1 cellular context compared by ENCODE assay signal in the genomic region with DNA sequence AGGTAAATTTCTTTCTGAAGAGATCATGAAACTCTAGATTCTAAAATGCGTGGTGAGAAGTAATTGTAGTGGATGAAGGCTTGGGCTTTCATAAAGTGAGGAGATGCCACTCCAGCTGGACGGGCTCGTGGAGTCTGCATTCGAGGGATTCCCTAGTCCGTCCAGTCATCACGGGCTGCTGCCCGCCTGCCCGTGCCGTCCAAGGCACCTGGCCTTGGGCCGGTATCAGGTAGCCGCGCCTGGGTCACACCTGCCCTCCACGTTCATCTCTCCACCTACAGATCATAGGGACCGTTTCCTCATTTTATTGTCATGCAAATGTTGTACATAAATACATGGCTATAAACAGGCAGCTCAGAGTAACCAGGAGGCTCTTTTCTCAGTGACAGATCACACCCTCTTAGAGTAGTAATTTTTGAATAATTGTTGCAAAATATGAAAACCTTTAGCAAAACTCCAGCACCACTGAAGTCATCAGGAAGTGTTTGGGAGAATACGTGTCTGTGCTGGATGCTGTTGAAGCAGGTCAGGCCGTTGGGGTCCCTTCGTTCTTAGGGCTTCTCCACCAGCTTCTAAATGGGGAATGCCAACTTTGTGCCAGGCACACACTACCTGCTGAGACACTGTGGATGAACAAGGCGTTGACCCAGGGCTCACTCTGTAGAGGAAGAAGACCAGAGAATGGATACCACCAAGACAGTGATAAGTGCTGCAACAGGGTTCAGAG.
TF ChIP-seq lines count a peak whose summit lies in the region.

No MANE protein-coding gene starts in this region.

TF ChIP-seq in GM12878, 131 proteins besides CTCF, POLR2A, EP300 and RAD21 (continued from another document and continues in another):
- TF ChIP-seq, protein P1, sequence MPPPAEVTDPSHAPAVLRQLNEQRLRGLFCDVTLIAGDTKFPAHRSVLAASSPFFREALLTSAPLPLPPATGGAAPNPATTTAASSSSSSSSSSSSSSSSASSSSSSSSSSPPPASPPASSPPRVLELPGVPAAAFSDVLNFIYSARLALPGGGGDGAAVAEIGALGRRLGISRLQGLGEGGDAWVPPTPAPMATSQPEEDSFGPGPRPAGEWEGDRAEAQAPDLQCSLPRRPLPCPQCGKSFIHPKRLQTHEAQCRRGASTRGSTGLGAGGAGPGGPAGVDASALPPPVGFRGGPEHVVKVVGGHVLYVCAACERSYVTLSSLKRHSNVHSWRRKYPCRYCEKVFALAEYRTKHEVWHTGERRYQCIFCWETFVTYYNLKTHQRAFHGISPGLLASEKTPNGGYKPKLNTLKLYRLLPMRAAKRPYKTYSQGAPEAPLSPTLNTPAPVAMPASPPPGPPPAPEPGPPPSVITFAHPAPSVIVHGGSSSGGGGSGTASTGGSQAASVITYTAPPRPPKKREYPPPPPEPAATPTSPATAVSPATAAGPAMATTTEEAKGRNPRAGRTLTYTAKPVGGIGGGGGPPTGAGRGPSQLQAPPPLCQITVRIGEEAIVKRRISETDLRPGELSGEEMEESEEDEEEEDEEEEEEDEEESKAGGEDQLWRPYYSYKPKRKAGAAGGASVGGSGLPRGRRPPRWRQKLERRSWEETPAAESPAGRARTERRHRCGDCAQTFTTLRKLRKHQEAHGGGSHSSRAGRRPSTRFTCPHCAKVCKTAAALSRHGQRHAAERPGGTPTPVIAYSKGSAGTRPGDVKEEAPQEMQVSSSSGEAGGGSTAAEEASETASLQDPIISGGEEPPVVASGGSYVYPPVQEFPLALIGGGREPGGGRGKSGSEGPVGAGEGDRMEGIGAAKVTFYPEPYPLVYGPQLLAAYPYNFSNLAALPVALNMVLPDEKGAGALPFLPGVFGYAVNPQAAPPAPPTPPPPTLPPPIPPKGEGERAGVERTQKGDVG (CRISPR knock-in tag; IDR thresholded peaks at IDR 0.05), result no peak
- TF ChIP-seq, protein P2, sequence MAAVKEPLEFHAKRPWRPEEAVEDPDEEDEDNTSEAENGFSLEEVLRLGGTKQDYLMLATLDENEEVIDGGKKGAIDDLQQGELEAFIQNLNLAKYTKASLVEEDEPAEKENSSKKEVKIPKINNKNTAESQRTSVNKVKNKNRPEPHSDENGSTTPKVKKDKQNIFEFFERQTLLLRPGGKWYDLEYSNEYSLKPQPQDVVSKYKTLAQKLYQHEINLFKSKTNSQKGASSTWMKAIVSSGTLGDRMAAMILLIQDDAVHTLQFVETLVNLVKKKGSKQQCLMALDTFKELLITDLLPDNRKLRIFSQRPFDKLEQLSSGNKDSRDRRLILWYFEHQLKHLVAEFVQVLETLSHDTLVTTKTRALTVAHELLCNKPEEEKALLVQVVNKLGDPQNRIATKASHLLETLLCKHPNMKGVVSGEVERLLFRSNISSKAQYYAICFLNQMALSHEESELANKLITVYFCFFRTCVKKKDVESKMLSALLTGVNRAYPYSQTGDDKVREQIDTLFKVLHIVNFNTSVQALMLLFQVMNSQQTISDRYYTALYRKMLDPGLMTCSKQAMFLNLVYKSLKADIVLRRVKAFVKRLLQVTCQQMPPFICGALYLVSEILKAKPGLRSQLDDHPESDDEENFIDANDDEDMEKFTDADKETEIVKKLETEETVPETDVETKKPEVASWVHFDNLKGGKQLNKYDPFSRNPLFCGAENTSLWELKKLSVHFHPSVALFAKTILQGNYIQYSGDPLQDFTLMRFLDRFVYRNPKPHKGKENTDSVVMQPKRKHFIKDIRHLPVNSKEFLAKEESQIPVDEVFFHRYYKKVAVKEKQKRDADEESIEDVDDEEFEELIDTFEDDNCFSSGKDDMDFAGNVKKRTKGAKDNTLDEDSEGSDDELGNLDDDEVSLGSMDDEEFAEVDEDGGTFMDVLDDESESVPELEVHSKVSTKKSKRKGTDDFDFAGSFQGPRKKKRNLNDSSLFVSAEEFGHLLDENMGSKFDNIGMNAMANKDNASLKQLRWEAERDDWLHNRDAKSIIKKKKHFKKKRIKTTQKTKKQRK (IDR thresholded peaks at IDR 0.05; ENCODE audit: low read depth, low read length), result no peak
- TF ChIP-seq, protein P3, sequence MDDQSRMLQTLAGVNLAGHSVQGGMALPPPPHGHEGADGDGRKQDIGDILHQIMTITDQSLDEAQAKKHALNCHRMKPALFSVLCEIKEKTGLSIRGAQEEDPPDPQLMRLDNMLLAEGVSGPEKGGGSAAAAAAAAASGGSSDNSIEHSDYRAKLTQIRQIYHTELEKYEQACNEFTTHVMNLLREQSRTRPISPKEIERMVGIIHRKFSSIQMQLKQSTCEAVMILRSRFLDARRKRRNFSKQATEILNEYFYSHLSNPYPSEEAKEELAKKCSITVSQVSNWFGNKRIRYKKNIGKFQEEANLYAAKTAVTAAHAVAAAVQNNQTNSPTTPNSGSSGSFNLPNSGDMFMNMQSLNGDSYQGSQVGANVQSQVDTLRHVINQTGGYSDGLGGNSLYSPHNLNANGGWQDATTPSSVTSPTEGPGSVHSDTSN (IDR thresholded peaks at IDR 0.05; ENCODE audit: insufficient replicate concordance, low read depth, low read length), result no peak
- TF ChIP-seq, protein P4, sequence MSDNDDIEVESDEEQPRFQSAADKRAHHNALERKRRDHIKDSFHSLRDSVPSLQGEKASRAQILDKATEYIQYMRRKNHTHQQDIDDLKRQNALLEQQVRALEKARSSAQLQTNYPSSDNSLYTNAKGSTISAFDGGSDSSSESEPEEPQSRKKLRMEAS (IDR thresholded peaks at IDR 0.05; ENCODE audit: low read depth, low read length), result no peak
- TF ChIP-seq FOXM1 (IDR thresholded peaks at IDR 0.05; ENCODE audit: low read depth, low read length), result no peak
- no peak for TF ChIP-seq ASH2L (IDR thresholded peaks at IDR 0.05; ENCODE audit: borderline replicate concordance, low read depth)
- TF ChIP-seq, protein P5, sequence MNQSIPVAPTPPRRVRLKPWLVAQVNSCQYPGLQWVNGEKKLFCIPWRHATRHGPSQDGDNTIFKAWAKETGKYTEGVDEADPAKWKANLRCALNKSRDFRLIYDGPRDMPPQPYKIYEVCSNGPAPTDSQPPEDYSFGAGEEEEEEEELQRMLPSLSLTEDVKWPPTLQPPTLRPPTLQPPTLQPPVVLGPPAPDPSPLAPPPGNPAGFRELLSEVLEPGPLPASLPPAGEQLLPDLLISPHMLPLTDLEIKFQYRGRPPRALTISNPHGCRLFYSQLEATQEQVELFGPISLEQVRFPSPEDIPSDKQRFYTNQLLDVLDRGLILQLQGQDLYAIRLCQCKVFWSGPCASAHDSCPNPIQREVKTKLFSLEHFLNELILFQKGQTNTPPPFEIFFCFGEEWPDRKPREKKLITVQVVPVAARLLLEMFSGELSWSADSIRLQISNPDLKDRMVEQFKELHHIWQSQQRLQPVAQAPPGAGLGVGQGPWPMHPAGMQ (IDR thresholded peaks at IDR 0.05; ENCODE audit: borderline replicate concordance), result no peak
- TF ChIP-seq NR2C2 (IDR thresholded peaks at IDR 0.05; ENCODE audit: borderline replicate concordance, control insufficient read depth, insufficient read length, low read depth), result no peak
- TF ChIP-seq ZNF384 (IDR thresholded peaks at IDR 0.05; ENCODE audit: borderline replicate concordance, low read depth, low read length), result no peak
- TF ChIP-seq IKZF2 (IDR thresholded peaks at IDR 0.05), result peak; percentile 13 to 41; a peak in 1 of 4 replicates
- TF ChIP-seq SUPT20H (IDR thresholded peaks at IDR 0.05; ENCODE audit: borderline replicate concordance, control insufficient read depth, low read depth, low read length), result no peak
- no peak for TF ChIP-seq SIX5 (IDR thresholded peaks at IDR 0.05; ENCODE audit: low read depth, low read length, severe bottlenecking)
- no peak for TF ChIP-seq KDM1A (IDR thresholded peaks at IDR 0.05; ENCODE audit: borderline replicate concordance)
- TF ChIP-seq POLR2AphosphoS5 (IDR thresholded peaks at IDR 0.05; ENCODE audit: low read length), result peak; percentile 86
- no peak for TF ChIP-seq FOS (IDR thresholded peaks at IDR 0.05; ENCODE audit: borderline replicate concordance, extremely low read depth, insufficient read length)
- TF ChIP-seq, protein P6, sequence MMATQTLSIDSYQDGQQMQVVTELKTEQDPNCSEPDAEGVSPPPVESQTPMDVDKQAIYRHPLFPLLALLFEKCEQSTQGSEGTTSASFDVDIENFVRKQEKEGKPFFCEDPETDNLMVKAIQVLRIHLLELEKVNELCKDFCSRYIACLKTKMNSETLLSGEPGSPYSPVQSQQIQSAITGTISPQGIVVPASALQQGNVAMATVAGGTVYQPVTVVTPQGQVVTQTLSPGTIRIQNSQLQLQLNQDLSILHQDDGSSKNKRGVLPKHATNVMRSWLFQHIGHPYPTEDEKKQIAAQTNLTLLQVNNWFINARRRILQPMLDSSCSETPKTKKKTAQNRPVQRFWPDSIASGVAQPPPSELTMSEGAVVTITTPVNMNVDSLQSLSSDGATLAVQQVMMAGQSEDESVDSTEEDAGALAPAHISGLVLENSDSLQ (IDR thresholded peaks at IDR 0.05), result peak; percentile 14; the same call in 1 of the 2 replicates
- no peak for TF ChIP-seq BRCA1 (IDR thresholded peaks at IDR 0.05; ENCODE audit: low read depth, low read length)
- peak; percentile 41; the same call in 1 of the 2 replicates for TF ChIP-seq MEF2A (IDR thresholded peaks at IDR 0.05; ENCODE audit: insufficient read depth, low read depth, low read length)
- TF ChIP-seq MEF2B (IDR thresholded peaks at IDR 0.05; ENCODE audit: partially characterized antibody, poor library complexity, severe bottlenecking), result no peak
- no peak for TF ChIP-seq ATF7 (IDR thresholded peaks at IDR 0.05; ENCODE audit: low read depth)
- no peak for TF ChIP-seq CHD2 (IDR thresholded peaks at IDR 0.05; ENCODE audit: borderline replicate concordance, low read depth, low read length)
- no peak for TF ChIP-seq PAX8 (IDR thresholded peaks at IDR 0.05)
- TF ChIP-seq, protein P7, sequence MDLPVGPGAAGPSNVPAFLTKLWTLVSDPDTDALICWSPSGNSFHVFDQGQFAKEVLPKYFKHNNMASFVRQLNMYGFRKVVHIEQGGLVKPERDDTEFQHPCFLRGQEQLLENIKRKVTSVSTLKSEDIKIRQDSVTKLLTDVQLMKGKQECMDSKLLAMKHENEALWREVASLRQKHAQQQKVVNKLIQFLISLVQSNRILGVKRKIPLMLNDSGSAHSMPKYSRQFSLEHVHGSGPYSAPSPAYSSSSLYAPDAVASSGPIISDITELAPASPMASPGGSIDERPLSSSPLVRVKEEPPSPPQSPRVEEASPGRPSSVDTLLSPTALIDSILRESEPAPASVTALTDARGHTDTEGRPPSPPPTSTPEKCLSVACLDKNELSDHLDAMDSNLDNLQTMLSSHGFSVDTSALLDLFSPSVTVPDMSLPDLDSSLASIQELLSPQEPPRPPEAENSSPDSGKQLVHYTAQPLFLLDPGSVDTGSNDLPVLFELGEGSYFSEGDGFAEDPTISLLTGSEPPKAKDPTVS (IDR thresholded peaks at IDR 0.05; ENCODE audit: low read depth, low read length), result no peak
- TF ChIP-seq, protein P8, sequence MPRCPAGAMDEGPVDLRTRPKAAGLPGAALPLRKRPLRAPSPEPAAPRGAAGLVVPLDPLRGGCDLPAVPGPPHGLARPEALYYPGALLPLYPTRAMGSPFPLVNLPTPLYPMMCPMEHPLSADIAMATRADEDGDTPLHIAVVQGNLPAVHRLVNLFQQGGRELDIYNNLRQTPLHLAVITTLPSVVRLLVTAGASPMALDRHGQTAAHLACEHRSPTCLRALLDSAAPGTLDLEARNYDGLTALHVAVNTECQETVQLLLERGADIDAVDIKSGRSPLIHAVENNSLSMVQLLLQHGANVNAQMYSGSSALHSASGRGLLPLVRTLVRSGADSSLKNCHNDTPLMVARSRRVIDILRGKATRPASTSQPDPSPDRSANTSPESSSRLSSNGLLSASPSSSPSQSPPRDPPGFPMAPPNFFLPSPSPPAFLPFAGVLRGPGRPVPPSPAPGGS (IDR thresholded peaks at IDR 0.05; ENCODE audit: borderline replicate concordance, insufficient read depth, low read depth, low read length, poor library complexity, severe bottlenecking), result no peak
- peak; percentile 61; the same call in 1 of the 2 replicates for TF ChIP-seq LARP7 (IDR thresholded peaks at IDR 0.05)
- TF ChIP-seq IKZF1 (conservative IDR thresholded peaks at IDR 0.05), result peak; percentile 64; the same call in 1 of the 2 replicates
- TF ChIP-seq DPF2 (IDR thresholded peaks at IDR 0.05), result peak; percentile 77; the same call in 1 of the 2 replicates
- TF ChIP-seq, protein P9, sequence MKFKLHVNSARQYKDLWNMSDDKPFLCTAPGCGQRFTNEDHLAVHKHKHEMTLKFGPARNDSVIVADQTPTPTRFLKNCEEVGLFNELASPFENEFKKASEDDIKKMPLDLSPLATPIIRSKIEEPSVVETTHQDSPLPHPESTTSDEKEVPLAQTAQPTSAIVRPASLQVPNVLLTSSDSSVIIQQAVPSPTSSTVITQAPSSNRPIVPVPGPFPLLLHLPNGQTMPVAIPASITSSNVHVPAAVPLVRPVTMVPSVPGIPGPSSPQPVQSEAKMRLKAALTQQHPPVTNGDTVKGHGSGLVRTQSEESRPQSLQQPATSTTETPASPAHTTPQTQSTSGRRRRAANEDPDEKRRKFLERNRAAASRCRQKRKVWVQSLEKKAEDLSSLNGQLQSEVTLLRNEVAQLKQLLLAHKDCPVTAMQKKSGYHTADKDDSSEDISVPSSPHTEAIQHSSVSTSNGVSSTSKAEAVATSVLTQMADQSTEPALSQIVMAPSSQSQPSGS (IDR thresholded peaks at IDR 0.05; ENCODE audit: low read length), result no peak
- no peak for TF ChIP-seq ZZZ3 (IDR thresholded peaks at IDR 0.05; ENCODE audit: control insufficient read depth, insufficient read length, low read depth)
- TF ChIP-seq KAT2A (conservative IDR thresholded peaks at IDR 0.05; ENCODE audit: control insufficient read depth, low read depth, low read length), result no peak
- TF ChIP-seq, protein P10, sequence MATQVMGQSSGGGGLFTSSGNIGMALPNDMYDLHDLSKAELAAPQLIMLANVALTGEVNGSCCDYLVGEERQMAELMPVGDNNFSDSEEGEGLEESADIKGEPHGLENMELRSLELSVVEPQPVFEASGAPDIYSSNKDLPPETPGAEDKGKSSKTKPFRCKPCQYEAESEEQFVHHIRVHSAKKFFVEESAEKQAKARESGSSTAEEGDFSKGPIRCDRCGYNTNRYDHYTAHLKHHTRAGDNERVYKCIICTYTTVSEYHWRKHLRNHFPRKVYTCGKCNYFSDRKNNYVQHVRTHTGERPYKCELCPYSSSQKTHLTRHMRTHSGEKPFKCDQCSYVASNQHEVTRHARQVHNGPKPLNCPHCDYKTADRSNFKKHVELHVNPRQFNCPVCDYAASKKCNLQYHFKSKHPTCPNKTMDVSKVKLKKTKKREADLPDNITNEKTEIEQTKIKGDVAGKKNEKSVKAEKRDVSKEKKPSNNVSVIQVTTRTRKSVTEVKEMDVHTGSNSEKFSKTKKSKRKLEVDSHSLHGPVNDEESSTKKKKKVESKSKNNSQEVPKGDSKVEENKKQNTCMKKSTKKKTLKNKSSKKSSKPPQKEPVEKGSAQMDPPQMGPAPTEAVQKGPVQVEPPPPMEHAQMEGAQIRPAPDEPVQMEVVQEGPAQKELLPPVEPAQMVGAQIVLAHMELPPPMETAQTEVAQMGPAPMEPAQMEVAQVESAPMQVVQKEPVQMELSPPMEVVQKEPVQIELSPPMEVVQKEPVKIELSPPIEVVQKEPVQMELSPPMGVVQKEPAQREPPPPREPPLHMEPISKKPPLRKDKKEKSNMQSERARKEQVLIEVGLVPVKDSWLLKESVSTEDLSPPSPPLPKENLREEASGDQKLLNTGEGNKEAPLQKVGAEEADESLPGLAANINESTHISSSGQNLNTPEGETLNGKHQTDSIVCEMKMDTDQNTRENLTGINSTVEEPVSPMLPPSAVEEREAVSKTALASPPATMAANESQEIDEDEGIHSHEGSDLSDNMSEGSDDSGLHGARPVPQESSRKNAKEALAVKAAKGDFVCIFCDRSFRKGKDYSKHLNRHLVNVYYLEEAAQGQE (IDR thresholded peaks at IDR 0.05; ENCODE audit: low read depth, low read length), result no peak
- TF ChIP-seq POU2F2 (IDR thresholded peaks at IDR 0.05; ENCODE audit: borderline replicate concordance, low read depth, low read length), result peak; percentile 79; the same call in 2 of the 3 replicates
- TF ChIP-seq NRF1 (conservative IDR thresholded peaks at IDR 0.05; ENCODE audit: low read depth, low read length), result no peak
- peak; percentile 19 for TF ChIP-seq SMAD1 (IDR thresholded peaks at IDR 0.05; ENCODE audit: low read depth, partially characterized antibody)
- TF ChIP-seq ZNF274 (IDR thresholded peaks at IDR 0.05; ENCODE audit: insufficient read depth, insufficient read length), result no peak
- no peak for TF ChIP-seq NFIC (IDR thresholded peaks at IDR 0.05; ENCODE audit: low read depth, low read length)
- no peak for TF ChIP-seq ZNF217 (IDR thresholded peaks at IDR 0.05)
